ENCODE assay signal across 8 cellular contexts in genomic region chr6:37538107-37538506, GRCh38. TPM values are rescaled to one million over a fixed set of nuclear protein-coding genes. Genes with fewer than 3 reads are reported as not detected.
A peak's percentile ranks its signal among the peaks of the same experiment; 100 is the strongest.
DNase-seq lines count a peak whose midpoint lies in the region; ATAC-seq and TF ChIP-seq lines count a peak whose summit lies in the region.

No MANE protein-coding gene starts in this region.

- H3K36me3 ChIP-seq in lower lobe of right lung = no peaks in the 10 kb centered on the region

- H3K4me3 ChIP-seq in epithelial cell of proximal tubule (ENCODE audit: low read depth, low read length) = no peak overlapping the region
- H3K4me3 ChIP-seq in lower lobe of right lung = no peak overlapping the region

- no peak overlapping the region for H3K4me3 Mint-ChIP-seq in activated CD8-positive, alpha-beta T cell treated with anti-CD3 and anti-CD28 coated beads, Interleukin-2, amount 10 ng/mL, durations not matched to agents 7 days and 5 days

- TF ChIP-seq CTCF in epithelial cell of proximal tubule (conservative IDR thresholded peaks at IDR 0.05; ENCODE audit: low read depth, low read length) = peak; percentile 84
- TF ChIP-seq CTCF in lower lobe of right lung (IDR thresholded peaks at IDR 0.05) = no peak

- CTCF ChIA-PET in activated CD8-positive, alpha-beta T cell treated with anti-CD3 and anti-CD28 coated beads, Interleukin-2, amount 10 ng/mL, durations not matched to agents 7 days and 5 days (lab: Charles Lee) = interaction anchor here (0.8 to 2.6 kb wide), 7 partner anchors 9 to 167 kb away, joined by 3 to 10 read pairs (median 5); no protein-coding TSS in a partner anchor

- intact Hi-C loops in lower lobe of right lung (cut with DNase I) = no loop called here

- no peak overlapping the region for H3K27ac Mint-ChIP-seq in activated CD8-positive, alpha-beta T cell treated with anti-CD3 and anti-CD28 coated beads, Interleukin-2, amount 10 ng/mL, durations not matched to agents 7 days and 5 days

- ATAC-seq in lower lobe of right lung = no peak
- ATAC-seq in activated CD8-positive, alpha-beta T cell treated with anti-CD3 and anti-CD28 coated beads, Interleukin-2, amount 10 ng/mL, durations not matched to agents 7 days and 5 days = no peak
- no peak for ATAC-seq in activated CD4-positive, CD25-positive, alpha-beta regulatory T cell treated with anti-CD3 and anti-CD28 coated beads, Interleukin-2, amount 50 U/mL, for 24 hours

- H3K4me1 Mint-ChIP-seq in activated CD8-positive, alpha-beta T cell treated with anti-CD3 and anti-CD28 coated beads, Interleukin-2, amount 10 ng/mL, durations not matched to agents 7 days and 5 days (ENCODE audit: low read depth) = no peaks in the 10 kb centered on the region

- H3K27me3 Mint-ChIP-seq in activated CD8-positive, alpha-beta T cell treated with anti-CD3 and anti-CD28 coated beads, Interleukin-2, amount 10 ng/mL, durations not matched to agents 7 days and 5 days (ENCODE audit: low read depth) = peaks cover 4% of the 10 kb centered on the region

- POLR2A ChIA-PET in activated CD8-positive, alpha-beta T cell treated with anti-CD3 and anti-CD28 coated beads, Interleukin-2, amount 10 ng/mL, durations not matched to agents 7 days and 5 days (lab: Charles Lee) = interaction anchor here (1.2 kb wide), 1 partner anchor 21 kb away, joined by 3 read pairs; no protein-coding TSS in a partner anchor

- H3K36me3 Mint-ChIP-seq in activated CD8-positive, alpha-beta T cell treated with anti-CD3 and anti-CD28 coated beads, Interleukin-2, amount 10 ng/mL, durations not matched to agents 7 days and 5 days (ENCODE audit: low read depth) = no peaks in the 10 kb centered on the region

- in situ Hi-C loops in ACHN (cut with HindIII; ENCODE audit: low pct_ligation_motif_present, low pct_unique_long_range_greater_than_20kb, low sequenced_read_pairs) = no loop called here

- H3K27me3 ChIP-seq in lower lobe of right lung (ENCODE audit: low read depth) = peaks cover 47% of the 10 kb centered on the region

- no peaks in the 10 kb centered on the region for H3K9me3 Mint-ChIP-seq in activated CD8-positive, alpha-beta T cell treated with anti-CD3 and anti-CD28 coated beads, Interleukin-2, amount 10 ng/mL, durations not matched to agents 7 days and 5 days (ENCODE audit: insufficient read depth)

- no peak overlapping the region for H3K27ac ChIP-seq in lower lobe of right lung

- DNase-seq in ACHN (peak; percentile 50), GM03348 (ENCODE audit: low spot score) (peak; percentile 43), NCI-H748 (lab: John Stamatoyannopoulos, UW; ENCODE audit: unreplicated experiment) (peak; percentile 48), epithelial cell of proximal tubule (ENCODE audit: low read depth) (no peak), lower lobe of right lung (no peak), OCI-M2 (lab: John Stamatoyannopoulos, UW; ENCODE audit: unreplicated experiment) (no peak)
- DNase-seq in activated CD8-positive, alpha-beta T cell treated with anti-CD3 and anti-CD28 coated beads, Interleukin-2, amount 10 ng/mL, durations not matched to agents 7 days and 5 days = no peak

- no peaks in the 10 kb centered on the region for H3K9me3 ChIP-seq in lower lobe of right lung

- H3K4me1 ChIP-seq in lower lobe of right lung = peaks cover 15% of the 10 kb centered on the region

RNA-seq across cellular contexts. Expression of gene CCDC167, which starts 38.4 kb away (rescaled TPM):
- total RNA-seq in epithelial cell of proximal tubule (126 and 136 TPM in 2 replicates), lower lobe of right lung (12.7 TPM)
- 10 to 100 TPM; 64.0 to 69.4 TPM for total RNA-seq in activated CD8-positive, alpha-beta T cell treated with anti-CD3 and anti-CD28 coated beads, Interleukin-2, amount 10 ng/mL, durations not matched to agents 7 days and 5 days

Comparison
In these comparisons a context has a peak if more than half of its experiments do, and no peak if none do; other contexts are left out.
1. DNase-seq: peak in ACHN (single experiment), GM03348 (single experiment) and NCI-H748 (single experiment); none in epithelial cell of proximal tubule (single experiment), lower lobe of right lung (single experiment), activated CD8-positive, alpha-beta T cell treated with anti-CD3 and anti-CD28 coated beads, Interleukin-2, amount 10 ng/mL, durations not matched to agents 7 days and 5 days (single experiment) and OCI-M2 (single experiment).